Comparison of ENCODE assay signal across 8 cellular contexts in genomic region chrX:36908801-36909403, GRCh38.
DNase-seq lines count a peak whose midpoint lies in the region; ATAC-seq and TF ChIP-seq lines count a peak whose summit lies in the region.

No MANE protein-coding gene starts in this region.

- ATAC-seq in GM21717 (IDR thresholded peaks at IDR 0.05; ENCODE audit: unreplicated experiment): peak; percentile 69
- ATAC-seq in HG03280 (IDR thresholded peaks at IDR 0.05; ENCODE audit: unreplicated experiment): no peak

- H3K9me3 ChIP-seq in ascending aorta: no peaks in the 10 kb centered on the region

- no peaks in the 10 kb centered on the region for H3K27me3 ChIP-seq in ascending aorta

- H3K27ac ChIP-seq in ascending aorta: no peak overlapping the region

- intact Hi-C loops in ascending aorta (cut with DNase I): no loop called here

- H3K4me3 ChIP-seq in ascending aorta: no peak overlapping the region

- TF ChIP-seq CTCF in ascending aorta (IDR thresholded peaks at IDR 0.05): peak in 1 of 3 experiments; percentile 40

- H3K36me3 ChIP-seq in ascending aorta: no peaks in the 10 kb centered on the region

- DNase-seq in COR-L47 (lab: John Stamatoyannopoulos, UW): peak; percentile 11
- peak; percentile 3 to 70 (median 9) for DNase-seq in NCI-H1417 (lab: John Stamatoyannopoulos, UW)
- DNase-seq in astrocyte of the hippocampus (ENCODE audit: low read depth, low spot score): peak; percentile 25
- peak; percentile 2 for DNase-seq in medulla oblongata (ENCODE audit: extremely low spot score)
- no peak for DNase-seq in ascending aorta (ENCODE audit: low spot score in 2 of 2)
- no peak for DNase-seq in central memory CD4-positive, alpha-beta T cell

- H3K4me1 ChIP-seq in ascending aorta: no peaks in the 10 kb centered on the region

Comparison
In these comparisons a context has a peak if more than half of its experiments do, and no peak if none do; other contexts are left out.
1. DNase-seq: peak in COR-L47 (single experiment), NCI-H1417 (3 of 3), astrocyte of the hippocampus (single experiment) and medulla oblongata (single experiment); none in ascending aorta (0 of 2) and central memory CD4-positive, alpha-beta T cell (single experiment).